1 cellular context compared by ENCODE assay signal in genomic region chr12:47222960-47223847, GRCh38.
TF ChIP-seq lines count a peak whose summit lies in the region.

No MANE protein-coding gene starts in this region.

TF ChIP-seq in H1, 55 proteins besides CTCF, POLR2A, EP300 and RAD21 (continued from another document):
- TF ChIP-seq CHD7 (IDR thresholded peaks at IDR 0.05; ENCODE audit: insufficient replicate concordance, low read length): peak; percentile 87
- TF ChIP-seq SP1 (IDR thresholded peaks at IDR 0.05; ENCODE audit: low read depth, low read length): no peak
- no peak for TF ChIP-seq MAX (IDR thresholded peaks at IDR 0.05)
- TF ChIP-seq ASH2L (IDR thresholded peaks at IDR 0.05; ENCODE audit: low read length): peak; percentile 37
- TF ChIP-seq CREB1 (IDR thresholded peaks at IDR 0.05): no peak
- TF ChIP-seq CBX5 (IDR thresholded peaks at IDR 0.05; ENCODE audit: low read depth, low read length): no peak
- peak; percentile 12; the same call in 1 of the 2 replicates for TF ChIP-seq TBP (IDR thresholded peaks at IDR 0.05; ENCODE audit: low read depth, low read length)
- TF ChIP-seq CHD2 (IDR thresholded peaks at IDR 0.05; ENCODE audit: low read length): no peak
- no peak for TF ChIP-seq JUN (IDR thresholded peaks at IDR 0.05; ENCODE audit: low read depth, low read length)
- TF ChIP-seq CBX8 (IDR thresholded peaks at IDR 0.05; ENCODE audit: borderline replicate concordance, low read depth, low read length): no peak
- no peak for TF ChIP-seq NRF1 (IDR thresholded peaks at IDR 0.05; ENCODE audit: low read depth, low read length)
- no peak for TF ChIP-seq FOSL1 (IDR thresholded peaks at IDR 0.05; ENCODE audit: insufficient read depth, low read depth, low read length)
- TF ChIP-seq SP2 (IDR thresholded peaks at IDR 0.05; ENCODE audit: low read length): no peak
- TF ChIP-seq KDM5A (IDR thresholded peaks at IDR 0.05; ENCODE audit: low read length): no peak
- TF ChIP-seq KDM1A (IDR thresholded peaks at IDR 0.05; ENCODE audit: borderline replicate concordance, low read length): no peak
- TF ChIP-seq RFX5 (IDR thresholded peaks at IDR 0.05; ENCODE audit: borderline replicate concordance, low read depth, low read length): no peak
- TF ChIP-seq KDM4A (IDR thresholded peaks at IDR 0.05; ENCODE audit: low read depth, low read length, severe bottlenecking): no peak
- TF ChIP-seq TAF1 (IDR thresholded peaks at IDR 0.05; ENCODE audit: low read depth, low read length): 0 out of 2 replicates have a peak, but pooled peaks have one; percentile 46
- TF ChIP-seq TEAD4 (IDR thresholded peaks at IDR 0.05; ENCODE audit: low read depth, low read length): 0 out of 2 replicates have a peak, but pooled peaks have one; percentile 17
- TF ChIP-seq CTBP2 (IDR thresholded peaks at IDR 0.05; ENCODE audit: borderline replicate concordance, insufficient read depth, insufficient read length, low read length): peak; percentile 51
